ENCODE assay signal across 8 cellular contexts in genomic region chr9:128420060-128420650, GRCh38. TPM values are rescaled to one million over a fixed set of nuclear protein-coding genes. Genes with fewer than 3 reads are reported as not detected.
DNase-seq lines count a peak whose midpoint lies in the region; ATAC-seq lines count a peak whose summit lies in the region.

No MANE protein-coding gene starts in this region.

- peak; percentile 41 to 81 for DNase-seq in NCI-H524 (lab: John Stamatoyannopoulos, UW)
- no peak for DNase-seq in NCI-H524 treated with DMSO at 0.1 percent for 48 hours (lab: John Stamatoyannopoulos, UW)
- peak; percentile 49 for DNase-seq in NCI-H345 (lab: John Stamatoyannopoulos, UW)
- peak; percentile 78 for DNase-seq in activated CD4-positive, alpha-beta memory T cell treated with anti-CD3 and anti-CD28 coated beads for 36 hours
- peak; percentile 51 for DNase-seq in effector CD4-positive, alpha-beta T cell
- DNase-seq in medulla oblongata (ENCODE audit: extremely low spot score): peak; percentile 80
- peak; percentile 68 for DNase-seq in stimulated activated CD8-positive, alpha-beta memory T cell treated with anti-CD3 and anti-CD28 coated beads, Interleukin-12 subunit alpha, Interleukin-12 subunit beta, amount 100 ng/mL, for 4 hours (ENCODE audit: low read depth)

- CTCF ChIA-PET in activated CD4-positive, alpha-beta memory T cell treated with anti-CD3 and anti-CD28 coated beads for 36 hours (lab: Charles Lee): interaction anchor here (0.7 to 2.9 kb wide), 26 partner anchors 10 to 206 kb away, joined by 3 to 31 read pairs (median 4); partner anchors contain the start of gene URM1

- peak; percentile 63 for ATAC-seq in HG02973 (IDR thresholded peaks at IDR 0.05; ENCODE audit: unreplicated experiment)

- peak overlapping the region; percentile 69 for H3K4me3 Mint-ChIP-seq in activated CD4-positive, alpha-beta memory T cell treated with anti-CD3 and anti-CD28 coated beads for 36 hours

- no peaks in the 10 kb centered on the region for H3K9me3 Mint-ChIP-seq in activated CD4-positive, alpha-beta memory T cell treated with anti-CD3 and anti-CD28 coated beads for 36 hours

- H3K27ac Mint-ChIP-seq in activated CD4-positive, alpha-beta memory T cell treated with anti-CD3 and anti-CD28 coated beads for 36 hours: no peak overlapping the region

- intact Hi-C loops in activated CD4-positive, alpha-beta memory T cell treated with anti-CD3 and anti-CD28 coated beads for 36 hours (cut with micrococcal nuclease): no loop called here

- peaks cover 9% of the 10 kb centered on the region for H3K4me1 Mint-ChIP-seq in activated CD4-positive, alpha-beta memory T cell treated with anti-CD3 and anti-CD28 coated beads for 36 hours (ENCODE audit: low read depth)

- POLR2A ChIA-PET in activated CD4-positive, alpha-beta memory T cell treated with anti-CD3 and anti-CD28 coated beads for 36 hours (lab: Charles Lee): interaction anchor here (1.1 to 1.3 kb wide), 2 partner anchors 49 to 132 kb away, joined by 3 to 4 read pairs; partner anchors contain the start of genes SPTAN1 and URM1

- H3K36me3 Mint-ChIP-seq in activated CD4-positive, alpha-beta memory T cell treated with anti-CD3 and anti-CD28 coated beads for 36 hours: no peaks in the 10 kb centered on the region

- H3K27me3 Mint-ChIP-seq in activated CD4-positive, alpha-beta memory T cell treated with anti-CD3 and anti-CD28 coated beads for 36 hours: peaks cover 28% of the 10 kb centered on the region

RNA-seq across cellular contexts. Expression of gene CERCAM, which starts 0.5 kb away (rescaled TPM):
- total RNA-seq in activated CD4-positive, alpha-beta memory T cell treated with anti-CD3 and anti-CD28 coated beads for 36 hours: 1 to 10 TPM; 1.0 to 1.1 TPM

RNA-seq across cellular contexts. Expression of gene ODF2, which starts 35.7 kb away (rescaled TPM):
- 10 to 100 TPM; 68.9 to 72.8 TPM for total RNA-seq in activated CD4-positive, alpha-beta memory T cell treated with anti-CD3 and anti-CD28 coated beads for 36 hours

RNA-seq across cellular contexts. Expression of gene URM1, which starts 49.0 kb away (rescaled TPM):
- total RNA-seq in activated CD4-positive, alpha-beta memory T cell treated with anti-CD3 and anti-CD28 coated beads for 36 hours: 10 to 100 TPM; 45.9 to 50.0 TPM
